In genomic region chr19:8004723-8005513, GRCh38 we compare ENCODE assay signal across 8 cellular contexts. TPM values are rescaled to one million over a fixed set of nuclear protein-coding genes. Genes with fewer than 3 reads are reported as not detected.
A peak's percentile ranks its signal among the peaks of the same experiment; 100 is the strongest.
DNase-seq lines count a peak whose midpoint lies in the region; ATAC-seq, FAIRE-seq and TF ChIP-seq lines count a peak whose summit lies in the region.

No MANE protein-coding gene starts in this region.

- peak overlapping the region in 9 of 10 donors; percentile 77 to 95 (median 92) for H3K27ac Mint-ChIP-seq in naive thymus-derived CD8-positive, alpha-beta T cell

- H3K9me3 ChIP-seq in endocrine pancreas (ENCODE audit: control insufficient read depth, low read length): no peaks in the 10 kb centered on the region

- peak; percentile 27 for ATAC-seq in HG03439 (IDR thresholded peaks at IDR 0.05; ENCODE audit: unreplicated experiment)
- peak; percentile 27 to 35 for ATAC-seq in naive thymus-derived CD8-positive, alpha-beta T cell

- peaks cover 5% of the 10 kb centered on the region for H3K4me1 ChIP-seq in endocrine pancreas (ENCODE audit: control insufficient read depth, insufficient read depth, low read length)

- peak overlapping the region; percentile 79 for H3K27ac ChIP-seq in VCaP

- peak overlapping the region; percentile 80 to 96 (median 92) for H3K4me3 Mint-ChIP-seq in naive thymus-derived CD8-positive, alpha-beta T cell

- H3K4me3 ChIP-seq in AG10803 (ENCODE audit: low read length) (peak overlapping the region; percentile 72), endocrine pancreas (ENCODE audit: control insufficient read depth, insufficient read depth, low read length) (peak overlapping the region; percentile 64)

- no peaks in the 10 kb centered on the region for H3K27me3 ChIP-seq in endocrine pancreas (ENCODE audit: control insufficient read depth, insufficient read depth, low read length)

- TF ChIP-seq CTCF in AG10803 (conservative IDR thresholded peaks at IDR 0.05; ENCODE audit: low read length) (no peak), VCaP (conservative IDR thresholded peaks at IDR 0.05) (no peak)

- H3K36me3 ChIP-seq in endocrine pancreas (ENCODE audit: control insufficient read depth, insufficient read depth, low read length): no peaks in the 10 kb centered on the region

- H3K36me3 Mint-ChIP-seq in naive thymus-derived CD8-positive, alpha-beta T cell: peaks cover 0 to 7% (median 0%) of the 10 kb centered on the region in 3 donors

- H3K9me3 Mint-ChIP-seq in naive thymus-derived CD8-positive, alpha-beta T cell: no peaks in the 10 kb centered on the region

- peak overlapping the region; percentile 79 for H3K9ac ChIP-seq in endocrine pancreas (ENCODE audit: control insufficient read depth, insufficient read depth, low read length)

- POLR2A ChIA-PET in naive thymus-derived CD8-positive, alpha-beta T cell (lab: Charles Lee): interaction anchor here (0.7 to 3.1 kb wide), 2 partner anchors 62 to 75 kb away, joined by 3 to 12 read pairs; partner anchors contain the start of gene TIMM44

- FAIRE-seq in GM19239 (lab: Jason Lieb, UNC): peak; percentile 48

- DNase-seq in AG10803 (ENCODE audit: low read depth) (peak; percentile 27), GM19239 (ENCODE audit: insufficient read length, low spot score) (no peak), HCEC 1CT (no peak), NCI-H1092 (lab: John Stamatoyannopoulos, UW) (no peak)
- peak in 8 of 10 donors; percentile 4 to 43 (median 22) for DNase-seq in naive thymus-derived CD8-positive, alpha-beta T cell

- peaks cover 30 to 56% (median 46%) of the 10 kb centered on the region in 4 donors for H3K4me1 Mint-ChIP-seq in naive thymus-derived CD8-positive, alpha-beta T cell

- no peaks in the 10 kb centered on the region for H3K27me3 Mint-ChIP-seq in naive thymus-derived CD8-positive, alpha-beta T cell

RNA-seq across cellular contexts. Expression of gene ELAVL1, which starts 0.5 kb away (rescaled TPM):
- 10 to 100 TPM; 55.1 to 55.8 TPM for total RNA-seq in naive thymus-derived CD8-positive, alpha-beta T cell
- polyA plus RNA-seq in naive thymus-derived CD8-positive, alpha-beta T cell: 10 to 100 TPM; 41.5 to 55.5 (median 45.5) TPM

RNA-seq across cellular contexts. Expression of gene CCL25, which starts 47.6 kb away (rescaled TPM):
- total RNA-seq in naive thymus-derived CD8-positive, alpha-beta T cell: not detected
- polyA plus RNA-seq in naive thymus-derived CD8-positive, alpha-beta T cell: under 1 TPM in 2 of 3 donors, not detected in 1; 0.22 to 0.36 TPM

Comparison
In these comparisons a context has a peak if more than half of its experiments do, and no peak if none do; other contexts are left out.
1. DNase-seq: peak in AG10803 (single experiment) and naive thymus-derived CD8-positive, alpha-beta T cell (8 of 10); none in GM19239 (single experiment), HCEC 1CT (single experiment) and NCI-H1092 (single experiment).